Comparison of ENCODE assay signal across 17 cellular contexts in the genomic region with DNA sequence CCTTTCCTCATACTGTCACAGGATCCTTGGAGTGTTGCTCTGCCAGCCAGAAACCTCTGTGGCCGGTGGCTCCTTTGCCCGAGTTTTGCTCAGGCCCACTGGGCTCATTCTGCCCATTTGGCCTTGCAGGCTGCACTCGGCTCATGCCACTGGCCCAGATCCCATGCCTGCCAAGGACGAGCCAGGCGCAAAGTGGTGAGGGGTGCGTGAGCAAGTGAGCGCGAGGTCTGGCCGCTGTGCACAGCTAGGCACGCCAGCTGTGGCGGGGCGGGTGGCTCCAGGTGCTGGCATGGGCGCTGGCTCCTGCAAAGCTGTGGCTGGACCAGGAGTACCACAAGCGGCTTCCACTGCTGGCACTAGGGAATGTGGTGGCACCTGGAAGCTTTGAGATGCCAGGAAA. TPM values are rescaled to one million over a fixed set of nuclear protein-coding genes. Genes with fewer than 3 reads are reported as not detected.
"Had no signal": no experiment of that assay in that cellular context is flagged by ENCODE, and none has a peak within 500 bp of the region (broad histone marks: within the 10 kb centered on the region; RNA-seq: fewer than 3 reads in every experiment).

No MANE protein-coding gene starts in this region.

- H3K4me3 ChIP-seq: colonic mucosa, esophagus squamous epithelium, gastroesophageal sphincter, sigmoid colon, skin epidermis, tibial artery had no signal

- H3K27me3 ChIP-seq: colonic mucosa, esophagus squamous epithelium, gastroesophageal sphincter, neutrophil, sigmoid colon, tibial artery had no signal

- H3K36me3 Mint-ChIP-seq: mesothelial cell of epicardium had no signal

- H3K27me3 Mint-ChIP-seq: stimulated activated naive CD8-positive, alpha-beta T cell treated with anti-CD3 and anti-CD28 coated beads, Interleukin-15, Interleukin-2, amounts not matched to agents 100 ng/mL and 50 ng/mL, for 24 hours had no signal

- H3K36me3 ChIP-seq: colonic mucosa, esophagus squamous epithelium, gastroesophageal sphincter, neutrophil, sigmoid colon, tibial artery had no signal

- H3K9me3 Mint-ChIP-seq: nephron; stimulated activated naive CD8-positive, alpha-beta T cell treated with anti-CD3 and anti-CD28 coated beads, Interleukin-15, Interleukin-2, amounts not matched to agents 100 ng/mL and 50 ng/mL, for 24 hours had no signal

- H3K27ac Mint-ChIP-seq: mesothelial cell of epicardium; nephron; stimulated activated naive CD8-positive, alpha-beta T cell treated with anti-CD3 and anti-CD28 coated beads, Interleukin-15, Interleukin-2, amounts not matched to agents 100 ng/mL and 50 ng/mL, for 24 hours had no signal

- H3K4me3 Mint-ChIP-seq: mesothelial cell of epicardium; stimulated activated naive CD8-positive, alpha-beta T cell treated with anti-CD3 and anti-CD28 coated beads, Interleukin-15, Interleukin-2, amounts not matched to agents 100 ng/mL and 50 ng/mL, for 24 hours had no signal

- DNase-seq: cerebellar nuclear complex; colonic mucosa; dermis blood vessel endothelial cell; esophagus squamous epithelium; foreskin fibroblast; kidney glomerular epithelial cell; sigmoid colon; stimulated activated CD4-positive, alpha-beta T cell treated with anti-CD3 and anti-CD28 coated beads, Interleukin-2, amount 100 ng/mL, for 48 hours had no signal

- ATAC-seq: gastroesophageal sphincter had no signal

- H3K9me3 ChIP-seq: colonic mucosa, esophagus squamous epithelium, gastroesophageal sphincter, neutrophil, sigmoid colon, tibial artery had no signal

- H3K27ac ChIP-seq: colonic mucosa, esophagus squamous epithelium, gastroesophageal sphincter, sigmoid colon, skin epidermis, tibial artery had no signal

RNA-seq across cellular contexts. Expression of gene LYVE1, which starts 24.7 kb away (rescaled TPM):
- total RNA-seq: myocyte, osteoblast had no signal
